Comparison of ENCODE assay signal across 2 cellular contexts in genomic region chr11:93775289-93775688, GRCh38.
TF ChIP-seq lines count a peak whose summit lies in the region.

No MANE protein-coding gene starts in this region.

TF ChIP-seq in HepG2, 621 proteins besides CTCF, POLR2A, EP300 and RAD21:
- TF ChIP-seq, protein P1, sequence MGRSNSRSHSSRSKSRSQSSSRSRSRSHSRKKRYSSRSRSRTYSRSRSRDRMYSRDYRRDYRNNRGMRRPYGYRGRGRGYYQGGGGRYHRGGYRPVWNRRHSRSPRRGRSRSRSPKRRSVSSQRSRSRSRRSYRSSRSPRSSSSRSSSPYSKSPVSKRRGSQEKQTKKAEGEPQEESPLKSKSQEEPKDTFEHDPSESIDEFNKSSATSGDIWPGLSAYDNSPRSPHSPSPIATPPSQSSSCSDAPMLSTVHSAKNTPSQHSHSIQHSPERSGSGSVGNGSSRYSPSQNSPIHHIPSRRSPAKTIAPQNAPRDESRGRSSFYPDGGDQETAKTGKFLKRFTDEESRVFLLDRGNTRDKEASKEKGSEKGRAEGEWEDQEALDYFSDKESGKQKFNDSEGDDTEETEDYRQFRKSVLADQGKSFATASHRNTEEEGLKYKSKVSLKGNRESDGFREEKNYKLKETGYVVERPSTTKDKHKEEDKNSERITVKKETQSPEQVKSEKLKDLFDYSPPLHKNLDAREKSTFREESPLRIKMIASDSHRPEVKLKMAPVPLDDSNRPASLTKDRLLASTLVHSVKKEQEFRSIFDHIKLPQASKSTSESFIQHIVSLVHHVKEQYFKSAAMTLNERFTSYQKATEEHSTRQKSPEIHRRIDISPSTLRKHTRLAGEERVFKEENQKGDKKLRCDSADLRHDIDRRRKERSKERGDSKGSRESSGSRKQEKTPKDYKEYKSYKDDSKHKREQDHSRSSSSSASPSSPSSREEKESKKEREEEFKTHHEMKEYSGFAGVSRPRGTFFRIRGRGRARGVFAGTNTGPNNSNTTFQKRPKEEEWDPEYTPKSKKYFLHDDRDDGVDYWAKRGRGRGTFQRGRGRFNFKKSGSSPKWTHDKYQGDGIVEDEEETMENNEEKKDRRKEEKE (IDR thresholded peaks at IDR 0.05): no peak
- no peak for TF ChIP-seq PCBP1 (IDR thresholded peaks at IDR 0.05; ENCODE audit: borderline replicate concordance, low read depth, low read length)
- no peak for TF ChIP-seq GTF2F1 (IDR thresholded peaks at IDR 0.05; ENCODE audit: low read length)
- no peak for TF ChIP-seq ZNF432 (CRISPR knock-in tag; IDR thresholded peaks at IDR 0.05; ENCODE audit: borderline replicate concordance)
- no peak for TF ChIP-seq ZNF354B (CRISPR knock-in tag; IDR thresholded peaks at IDR 0.05)
- no peak for TF ChIP-seq PRPF4 (IDR thresholded peaks at IDR 0.05; ENCODE audit: low read depth, low read length, poor library complexity, severe bottlenecking)
- TF ChIP-seq PAXIP1 (CRISPR knock-in tag; conservative IDR thresholded peaks at IDR 0.05): no peak
- TF ChIP-seq ZNF251 (CRISPR knock-in tag; IDR thresholded peaks at IDR 0.05): no peak
- no peak for TF ChIP-seq U2AF2 (IDR thresholded peaks at IDR 0.05; ENCODE audit: low read depth, low read length)
- TF ChIP-seq, protein P2, sequence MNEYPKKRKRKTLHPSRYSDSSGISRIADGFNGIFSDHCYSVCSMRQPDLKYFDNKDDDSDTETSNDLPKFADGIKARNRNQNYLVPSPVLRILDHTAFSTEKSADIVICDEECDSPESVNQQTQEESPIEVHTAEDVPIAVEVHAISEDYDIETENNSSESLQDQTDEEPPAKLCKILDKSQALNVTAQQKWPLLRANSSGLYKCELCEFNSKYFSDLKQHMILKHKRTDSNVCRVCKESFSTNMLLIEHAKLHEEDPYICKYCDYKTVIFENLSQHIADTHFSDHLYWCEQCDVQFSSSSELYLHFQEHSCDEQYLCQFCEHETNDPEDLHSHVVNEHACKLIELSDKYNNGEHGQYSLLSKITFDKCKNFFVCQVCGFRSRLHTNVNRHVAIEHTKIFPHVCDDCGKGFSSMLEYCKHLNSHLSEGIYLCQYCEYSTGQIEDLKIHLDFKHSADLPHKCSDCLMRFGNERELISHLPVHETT (CRISPR knock-in tag; conservative IDR thresholded peaks at IDR 0.05): no peak
- TF ChIP-seq ZNF292 (CRISPR knock-in tag; IDR thresholded peaks at IDR 0.05; ENCODE audit: borderline replicate concordance, low read depth): no peak
- no peak for TF ChIP-seq TBX2 (CRISPR knock-in tag; IDR thresholded peaks at IDR 0.05; ENCODE audit: borderline replicate concordance)

TF ChIP-seq in endothelial cell of umbilical vein, 7 proteins besides CTCF, POLR2A, EP300 and RAD21:
- peak; percentile 19 for TF ChIP-seq FOS (IDR thresholded peaks at IDR 0.05; ENCODE audit: borderline replicate concordance, insufficient read depth, low read length)
- no peak for TF ChIP-seq GATA2 (IDR thresholded peaks at IDR 0.05; ENCODE audit: insufficient read depth, insufficient read length, low read depth, low read length)
